In genomic region chr7:80517177-80517804, GRCh38 we compare ENCODE assay signal across 1 cellular context.
TF ChIP-seq lines count a peak whose summit lies in the region.

No MANE protein-coding gene starts in this region.

TF ChIP-seq in GM12878, 131 proteins besides CTCF, POLR2A, EP300 and RAD21:
- peak; percentile 13; the same call in 1 of the 2 replicates for TF ChIP-seq SPI1 (IDR thresholded peaks at IDR 0.05; ENCODE audit: borderline replicate concordance, insufficient read depth, low read depth, low read length)
- no peak for TF ChIP-seq IKZF1 (conservative IDR thresholded peaks at IDR 0.05)
- TF ChIP-seq RFX5 (IDR thresholded peaks at IDR 0.05; ENCODE audit: low read depth, low read length): no peak
- TF ChIP-seq JUNB (IDR thresholded peaks at IDR 0.05): peak; percentile 14; the same call in 1 of the 2 replicates
- no peak for TF ChIP-seq BMI1 (IDR thresholded peaks at IDR 0.05; ENCODE audit: borderline replicate concordance)
- no peak for TF ChIP-seq MYB (IDR thresholded peaks at IDR 0.05; ENCODE audit: borderline replicate concordance, low read depth, low read length)
- TF ChIP-seq, protein P1, sequence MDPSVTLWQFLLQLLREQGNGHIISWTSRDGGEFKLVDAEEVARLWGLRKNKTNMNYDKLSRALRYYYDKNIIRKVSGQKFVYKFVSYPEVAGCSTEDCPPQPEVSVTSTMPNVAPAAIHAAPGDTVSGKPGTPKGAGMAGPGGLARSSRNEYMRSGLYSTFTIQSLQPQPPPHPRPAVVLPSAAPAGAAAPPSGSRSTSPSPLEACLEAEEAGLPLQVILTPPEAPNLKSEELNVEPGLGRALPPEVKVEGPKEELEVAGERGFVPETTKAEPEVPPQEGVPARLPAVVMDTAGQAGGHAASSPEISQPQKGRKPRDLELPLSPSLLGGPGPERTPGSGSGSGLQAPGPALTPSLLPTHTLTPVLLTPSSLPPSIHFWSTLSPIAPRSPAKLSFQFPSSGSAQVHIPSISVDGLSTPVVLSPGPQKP (IDR thresholded peaks at IDR 0.05; ENCODE audit: low read depth, low read length): no peak
